ENCODE assay signal across 21 cellular contexts in genomic region chr11:72661486-72661885, GRCh38. TPM values are rescaled to one million over a fixed set of nuclear protein-coding genes. Genes with fewer than 3 reads are reported as not detected.
"Had no signal": no experiment of that assay in that cellular context is flagged by ENCODE, and none has a peak within 500 bp of the region (broad histone marks: within the 10 kb centered on the region; RNA-seq: fewer than 3 reads in every experiment).

No MANE protein-coding gene starts in this region.

- H3K36me3 ChIP-seq: SJSA1 had no signal

- H3K9ac ChIP-seq: KMS-11 had no signal

- H3K9me3 ChIP-seq: SJSA1 had no signal

- ATAC-seq: K562 had no signal

- H3K36me3 Mint-ChIP-seq: IgD-negative memory B cell had no signal

- H3K4me1 Mint-ChIP-seq: IgD-negative memory B cell had no signal

- H3K27ac ChIP-seq: KMS-11, SJSA1, SK-N-MC had no signal

- H3K4me3 ChIP-seq: K562, SJSA1, SK-N-MC had no signal

- H3K27me3 ChIP-seq: SJSA1 had no signal

- H3K4me3 Mint-ChIP-seq: IgD-negative memory B cell had no signal

- H3K4me2 ChIP-seq: KMS-11 had no signal

- H3K4me1 ChIP-seq: SJSA1 had no signal

- DNase-seq: MV-4-11, NCI-H1092, NCI-H1105 treated with DMSO at 0.1 percent for 48 hours, NCI-H1417 treated with DMSO at 0.1 percent for 48 hours, NCI-H146, NCI-H1694 treated with DMSO at 0.1 percent for 48 hours, NCI-H1930, NCI-H2081, NCI-H2107, NCI-H2227 treated with DMSO at 0.1 percent for 48 hours, NCI-H524, NCI-H526 treated with DMSO at 0.1 percent for 48 hours, NCI-H774, Right ventricle myocardium superior, RPMI8226, SIG-M5 had no signal

RNA-seq across cellular contexts. Expression of gene PDE2A, which starts 12.7 kb away (rescaled TPM):
- total RNA-seq: SJSA1 had no signal
- polyA plus RNA-seq: IgD-negative memory B cell had no signal
